Comparison of ENCODE assay signal across 4 cellular contexts in the genomic region with DNA sequence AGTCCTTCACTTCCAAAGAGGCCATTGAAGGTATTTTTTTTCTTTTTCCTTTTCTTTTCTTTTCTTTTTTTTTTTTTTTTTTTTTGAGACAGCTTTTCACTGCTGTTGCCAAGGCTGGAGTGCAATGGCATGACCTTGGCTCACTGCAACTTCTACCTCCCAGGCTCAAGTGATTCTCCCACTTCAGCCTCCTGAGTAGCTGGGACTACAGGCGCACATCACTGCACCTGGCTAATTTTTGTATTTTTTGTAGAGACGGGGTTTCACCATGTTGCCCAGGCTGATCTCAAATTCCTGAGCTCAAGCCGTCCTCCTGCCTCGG. TPM values are rescaled to one million over a fixed set of nuclear protein-coding genes. Genes with fewer than 3 reads are reported as not detected.
"Had no signal": no experiment of that assay in that cellular context is flagged by ENCODE, and none has a peak within 500 bp of the region (broad histone marks: within the 10 kb centered on the region; RNA-seq: fewer than 3 reads in every experiment).

No MANE protein-coding gene starts in this region.

RNA-seq across cellular contexts. Expression of a gene that starts 21.0 kb away (rescaled TPM):
- total RNA-seq: activated B cell treated with CpG ODN at 0.5 μM for 24 hours; activated T-helper 1 cell treated with anti-CD3 and anti-CD28 coated beads, Interleukin-12 subunit alpha, Interleukin-12 subunit beta, Interleukin-2, Interleukin-4 antibody, amounts not matched to agents 30 ng/mL and 10 ng/mL and 1 ng/mL, durations not matched to agents 14 hours and 24 hours and 36 hours; endothelial cell of umbilical vein; renal cortical epithelial cell had no signal
- polyA plus RNA-seq: endothelial cell of umbilical vein had no signal
